In the genomic region with DNA sequence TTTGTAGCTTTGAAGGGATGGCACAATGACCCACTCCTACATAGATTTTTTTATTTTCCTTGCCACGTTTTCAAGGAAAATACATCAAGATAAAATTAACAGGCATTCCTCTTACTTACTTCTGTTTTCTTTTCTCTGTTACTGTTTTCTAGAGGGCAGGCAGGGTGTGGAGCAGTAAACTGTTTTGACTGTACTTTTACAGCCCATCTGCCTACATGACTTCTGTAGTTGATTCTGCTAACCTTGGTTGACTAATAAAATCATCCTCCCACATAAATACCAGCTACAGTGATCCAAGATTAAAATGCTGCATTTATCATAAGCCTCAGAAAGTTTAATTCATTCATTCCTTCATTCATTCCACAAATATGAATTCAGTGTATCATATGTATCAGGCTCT, we compare ENCODE assay signal across 15 cellular contexts.
A peak's percentile ranks its signal among the peaks of the same experiment; 100 is the strongest.
DNase-seq lines count a peak whose midpoint lies in the region; ATAC-seq and TF ChIP-seq lines count a peak whose summit lies in the region.
"Had no signal": no experiment of that assay in that cellular context is flagged by ENCODE, and none has a peak within 500 bp of the region (broad histone marks: within the 10 kb centered on the region; RNA-seq: fewer than 3 reads in every experiment).

No MANE protein-coding gene starts in this region.

- peak; percentile 24; the same call in 1 of the 2 replicates for ATAC-seq in IMR-90 (ENCODE audit: low read depth)
- ATAC-seq in left colon, result peak; percentile 88
- ATAC-seq in GM21723 (IDR thresholded peaks at IDR 0.05; ENCODE audit: unreplicated experiment), result no peak
- ATAC-seq in body of pancreas, result no peak
- ATAC-seq: HCT116 had no signal

- H2BK5ac ChIP-seq in IMR-90 (ENCODE audit: low read depth, low read length, poor library complexity, severe bottlenecking), result no peak overlapping the region

- H3K79me1 ChIP-seq in IMR-90 (ENCODE audit: low read depth in 1 of 2, low read length in 2 of 2), result 0 out of 4 replicates have a peak, but pooled peaks cover 0 to 3% of the 10 kb centered on the region in 2 experiments

- POLR2A ChIA-PET in IMR-90 (lab: Charles Lee; ENCODE audit: unreplicated experiment), result no interaction called here

- H3K27me3 ChIP-seq in IMR-90 (ENCODE audit: control insufficient read depth, insufficient read depth, low read length), result no peaks in the 10 kb centered on the region
- no peaks in the 10 kb centered on the region for H3K27me3 ChIP-seq in body of pancreas
- H3K27me3 ChIP-seq: BLaER1 had no signal

- intact Hi-C loops in IMR-90 (cut with micrococcal nuclease) (no loop called here), left colon (cut with DNase I, micrococcal nuclease) (no loop called here), body of pancreas (cut with DNase I) (no loop called here)

- TF ChIP-seq POLR2A in IMR-90 (IDR thresholded peaks at IDR 0.05; ENCODE audit: low read depth, low read length), result no peak
- TF ChIP-seq POLR2A in body of pancreas (IDR thresholded peaks at IDR 0.05), result no peak

- H3K4me1 ChIP-seq in IMR-90 (ENCODE audit: control insufficient read depth, insufficient read depth, low read length), result no peaks in the 10 kb centered on the region
- no peaks in the 10 kb centered on the region for H3K4me1 ChIP-seq in body of pancreas
- H3K4me1 ChIP-seq: BLaER1 had no signal

- H3K14ac ChIP-seq in IMR-90 (replicated peaks; ENCODE audit: low read depth, low read length), result no peak overlapping the region

- dilution Hi-C loops in IMR-90 (cut with HindIII; ENCODE audit: low sequenced_read_pairs, unreplicated experiment), result no loop called here

- 0 out of 2 replicates have a peak overlapping the region, but pooled peaks have one; percentile 5 for H3K27ac ChIP-seq in 22Rv1
- H3K27ac ChIP-seq in IMR-90 (ENCODE audit: insufficient read depth, low read length), result no peak overlapping the region
- no peak overlapping the region for H3K27ac ChIP-seq in body of pancreas
- H3K27ac ChIP-seq: BLaER1, HL-60 had no signal

- H3K9me1 ChIP-seq in IMR-90 (ENCODE audit: insufficient read depth, low read length), result no peaks in the 10 kb centered on the region

- H2BK120ac ChIP-seq in IMR-90 (ENCODE audit: low read depth, low read length), result no peak overlapping the region

- H2AK5ac ChIP-seq in IMR-90 (ENCODE audit: low read depth, low read length), result no peak overlapping the region

- H4K91ac ChIP-seq in IMR-90 (ENCODE audit: insufficient read depth, low read depth, low read length), result no peak overlapping the region

- CTCF ChIA-PET in IMR-90 (lab: Yijun Ruan, JAX), result no interaction called here

- H3K4me2 ChIP-seq in IMR-90 (ENCODE audit: low read depth, low read length), result no peak overlapping the region
- H3K4me2 ChIP-seq: BLaER1 had no signal

- no peak overlapping the region for H3K9ac ChIP-seq in IMR-90 (ENCODE audit: low read depth, low read length)
- H3K9ac ChIP-seq: BLaER1 had no signal

- no TSS peak for BruUV-seq in IMR-90 (replicated peaks; lab: Mats Ljungman, UMichigan)

- no peak for TF ChIP-seq CTCF in 22Rv1 (IDR thresholded peaks at IDR 0.05)
- no peak for TF ChIP-seq CTCF in IMR-90 (conservative IDR thresholded peaks at IDR 0.05; ENCODE audit: low read depth, low read length)
- no peak for TF ChIP-seq CTCF in body of pancreas (IDR thresholded peaks at IDR 0.05)

- no peak overlapping the region for H2BK15ac ChIP-seq in IMR-90 (ENCODE audit: low read depth, low read length)

- H4K5ac ChIP-seq in IMR-90 (ENCODE audit: low read depth, low read length), result no peak overlapping the region

- H2AFZ ChIP-seq in IMR-90 (replicated peaks; ENCODE audit: low read length, poor library complexity), result no peak overlapping the region

- TF ChIP-seq RAD21 in IMR-90 (IDR thresholded peaks at IDR 0.05; ENCODE audit: low read length), result no peak

- H3K36me3 ChIP-seq in IMR-90 (ENCODE audit: control insufficient read depth, insufficient read depth, low read length), result peaks cover 4% of the 10 kb centered on the region; the same call in 1 of the 2 replicates
- no peaks in the 10 kb centered on the region for H3K36me3 ChIP-seq in body of pancreas (replicated peaks in 1 of 2; ENCODE audit: insufficient read depth in 1 of 2, low read depth in 2 of 2)

- H2BK20ac ChIP-seq in IMR-90 (ENCODE audit: low read depth, low read length), result no peak overlapping the region

- H3K23ac ChIP-seq in IMR-90 (ENCODE audit: low read depth, low read length), result no peak overlapping the region

- H4K8ac ChIP-seq in IMR-90 (ENCODE audit: low read depth in 2 of 2, low read length in 2 of 2), result no peak overlapping the region

- H4K20me1 ChIP-seq in IMR-90 (ENCODE audit: insufficient read depth, low read length), result no peaks in the 10 kb centered on the region
- H4K20me1 ChIP-seq: BLaER1 had no signal

- no peak overlapping the region for H3K56ac ChIP-seq in IMR-90 (ENCODE audit: extremely low read depth, insufficient read depth, low read length)

- no peak overlapping the region for H2AK9ac ChIP-seq in IMR-90 (replicated peaks; ENCODE audit: low read depth, low read length, poor library complexity)

- H3K4ac ChIP-seq in IMR-90 (ENCODE audit: low read depth, low read length), result no peak overlapping the region

- in situ Hi-C loops in IMR-90 (cut with MboI; ENCODE audit: low sequenced_read_pairs), result no loop called here

- H3K4me3 ChIP-seq in IMR-90 (ENCODE audit: insufficient read depth, low read depth, low read length) (no peak overlapping the region), body of pancreas (no peak overlapping the region)
- H3K4me3 ChIP-seq: BLaER1 had no signal

- no CpG with 5 or more reads among the region's 1 CpG for WGBS in IMR-90 (ENCODE audit: extremely low coverage in 2 of 2, insufficient read length in 1 of 2), 2 experiments
- WGBS in body of pancreas, 2 donors, result 28 to 32% methylated on average over 1 of the region's 1 CpG

- H3K9me3 ChIP-seq in IMR-90 (ENCODE audit: control insufficient read depth, insufficient read depth, low read length) (no peaks in the 10 kb centered on the region), body of pancreas (no peaks in the 10 kb centered on the region)
- H3K9me3 ChIP-seq: BLaER1 had no signal

- no peak overlapping the region for H3K18ac ChIP-seq in IMR-90 (ENCODE audit: low read depth, low read length)

- DNase-seq in IMR-90, result no peak
- peak; percentile 15 for DNase-seq in amniotic epithelial cell (ENCODE audit: low read depth)
- DNase-seq in left colon, result no peak
- DNase-seq in body of pancreas, result no peak
- no peak for DNase-seq in COLO829 (ENCODE audit: low spot score)
- no peak for DNase-seq in kidney glomerular epithelial cell (lab: John Stamatoyannopoulos, UW)
- DNase-seq: 8988T; AML-193; CD4-positive, alpha-beta T cell; DMS79 had no signal

TF ChIP-seq in IMR-90, 13 proteins besides CTCF, POLR2A, EP300 and RAD21:
- TF ChIP-seq NFE2L2 (IDR thresholded peaks at IDR 0.05; ENCODE audit: low read depth, low read length), result no peak
- no peak for TF ChIP-seq CHD1 (IDR thresholded peaks at IDR 0.05; ENCODE audit: low read depth, low read length)
- TF ChIP-seq, protein P1, sequence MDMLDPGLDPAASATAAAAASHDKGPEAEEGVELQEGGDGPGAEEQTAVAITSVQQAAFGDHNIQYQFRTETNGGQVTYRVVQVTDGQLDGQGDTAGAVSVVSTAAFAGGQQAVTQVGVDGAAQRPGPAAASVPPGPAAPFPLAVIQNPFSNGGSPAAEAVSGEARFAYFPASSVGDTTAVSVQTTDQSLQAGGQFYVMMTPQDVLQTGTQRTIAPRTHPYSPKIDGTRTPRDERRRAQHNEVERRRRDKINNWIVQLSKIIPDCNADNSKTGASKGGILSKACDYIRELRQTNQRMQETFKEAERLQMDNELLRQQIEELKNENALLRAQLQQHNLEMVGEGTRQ (IDR thresholded peaks at IDR 0.05; ENCODE audit: low read depth, low read length), result no peak
- no peak for TF ChIP-seq CEBPB (IDR thresholded peaks at IDR 0.05; ENCODE audit: low read depth, low read length)
- no peak for TF ChIP-seq FOS (IDR thresholded peaks at IDR 0.05; ENCODE audit: low read depth, low read length)
- no peak for TF ChIP-seq MAFK (IDR thresholded peaks at IDR 0.05; ENCODE audit: low read depth, low read length)
- TF ChIP-seq, protein P2, sequence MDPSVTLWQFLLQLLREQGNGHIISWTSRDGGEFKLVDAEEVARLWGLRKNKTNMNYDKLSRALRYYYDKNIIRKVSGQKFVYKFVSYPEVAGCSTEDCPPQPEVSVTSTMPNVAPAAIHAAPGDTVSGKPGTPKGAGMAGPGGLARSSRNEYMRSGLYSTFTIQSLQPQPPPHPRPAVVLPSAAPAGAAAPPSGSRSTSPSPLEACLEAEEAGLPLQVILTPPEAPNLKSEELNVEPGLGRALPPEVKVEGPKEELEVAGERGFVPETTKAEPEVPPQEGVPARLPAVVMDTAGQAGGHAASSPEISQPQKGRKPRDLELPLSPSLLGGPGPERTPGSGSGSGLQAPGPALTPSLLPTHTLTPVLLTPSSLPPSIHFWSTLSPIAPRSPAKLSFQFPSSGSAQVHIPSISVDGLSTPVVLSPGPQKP (IDR thresholded peaks at IDR 0.05; ENCODE audit: borderline replicate concordance, low read depth, low read length), result no peak
- no peak for TF ChIP-seq BHLHE40 (IDR thresholded peaks at IDR 0.05; ENCODE audit: low read depth, low read length)
- no peak for TF ChIP-seq RCOR1 (IDR thresholded peaks at IDR 0.05; ENCODE audit: insufficient replicate concordance, low read length)
- TF ChIP-seq MXI1 (IDR thresholded peaks at IDR 0.05; ENCODE audit: borderline replicate concordance, low read depth, low read length), result no peak
- TF ChIP-seq RFX5 (IDR thresholded peaks at IDR 0.05; ENCODE audit: low read depth, low read length), result no peak
- TF ChIP-seq MAZ (IDR thresholded peaks at IDR 0.05; ENCODE audit: borderline replicate concordance, low read depth, low read length), result no peak
- TF ChIP-seq SMC3 (IDR thresholded peaks at IDR 0.05; ENCODE audit: low read depth, low read length), result no peak
TF ChIP-seq in IMR-90: peak in this region for 0.

Comparison
In these comparisons a context has a peak if more than half of its experiments do, and no peak if none do; other contexts are left out.
1. ATAC-seq: peak in IMR-90 (single experiment) and left colon (single experiment); none in GM21723 (single experiment) and body of pancreas (single experiment).